In the genomic region with DNA sequence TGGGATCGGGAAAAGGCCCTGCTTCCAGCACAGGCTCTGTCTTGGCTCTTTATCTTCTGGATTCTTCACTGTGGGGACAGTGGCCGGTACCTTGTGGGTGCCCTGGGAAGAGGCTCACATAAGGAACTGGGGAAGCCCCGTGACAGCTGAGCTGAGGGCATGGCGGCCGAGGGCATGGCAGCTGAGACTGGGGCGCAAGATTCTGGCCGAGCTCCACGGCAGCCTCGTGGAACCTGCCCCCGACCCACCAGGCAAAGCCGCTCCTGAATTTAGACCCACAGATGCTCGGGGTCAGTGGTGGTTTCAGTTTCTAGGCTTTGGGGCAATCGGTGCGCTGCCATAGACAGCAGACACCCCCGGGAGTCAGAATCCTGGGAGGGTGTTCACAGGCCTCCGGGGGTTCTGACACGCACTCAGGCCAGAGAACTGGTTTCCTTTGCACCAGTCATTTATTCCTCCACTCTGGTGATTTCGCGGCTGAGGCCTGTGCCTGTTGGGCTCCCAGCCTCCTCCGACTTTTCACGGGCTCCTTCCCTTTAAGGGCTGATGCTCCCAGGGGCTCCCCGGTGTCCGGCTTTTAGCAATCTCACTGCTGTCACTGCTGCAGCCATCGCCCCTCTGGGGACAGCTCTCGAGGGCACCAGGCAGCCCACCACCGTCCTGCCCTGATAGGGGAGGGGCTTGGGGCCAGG, we compare ENCODE assay signal across 21 cellular contexts.
DNase-seq lines count a peak whose midpoint lies in the region; ATAC-seq and TF ChIP-seq lines count a peak whose summit lies in the region.
"Had no signal": no experiment of that assay in that cellular context is flagged by ENCODE, and none has a peak within 500 bp of the region (broad histone marks: within the 10 kb centered on the region; RNA-seq: fewer than 3 reads in every experiment).

No MANE protein-coding gene starts in this region.

- peak overlapping the region; percentile 86 for H3K18ac ChIP-seq in neuronal stem cell (ENCODE audit: low read length)

- peak overlapping the region; percentile 19 for H2BK15ac ChIP-seq in neuronal stem cell (ENCODE audit: low read length)

- H4K8ac ChIP-seq in neuronal stem cell (ENCODE audit: low read depth, low read length): no peak overlapping the region

- intact Hi-C loops in PC-9 (cut with micrococcal nuclease; ENCODE audit: unreplicated experiment) (no loop called here), Calu3 (cut with micrococcal nuclease; ENCODE audit: unreplicated experiment) (no loop called here)

- H3K9me3 ChIP-seq in PC-9 (ENCODE audit: insufficient read depth, low read depth) (no peaks in the 10 kb centered on the region), endodermal cell (ENCODE audit: control insufficient read depth, low read length) (no peaks in the 10 kb centered on the region), neuronal stem cell (replicated peaks in 1 of 2; ENCODE audit: control insufficient read depth in 2 of 2, insufficient read depth in 1 of 2, low read depth in 1 of 2, low read length in 2 of 2) (no peaks in the 10 kb centered on the region)
- H3K9me3 ChIP-seq: BE2C had no signal

- POLR2A ChIA-PET in PC-9 (lab: Charles Lee; ENCODE audit: unreplicated experiment): no interaction called here

- H3K4me1 ChIP-seq in PC-9 (replicated peaks; ENCODE audit: insufficient read depth) (no peaks in the 10 kb centered on the region), endodermal cell (ENCODE audit: control insufficient read depth, insufficient read depth, low read length) (no peaks in the 10 kb centered on the region), neuronal stem cell (ENCODE audit: control insufficient read depth in 2 of 2, insufficient read depth in 1 of 2, low read depth in 1 of 2, low read length in 2 of 2) (peaks cover 0 to 12% of the 10 kb centered on the region in 2 donors)
- H3K4me1 ChIP-seq: BE2C, BLaER1 had no signal

- no peaks in the 10 kb centered on the region for H3K79me2 ChIP-seq in PC-9 (ENCODE audit: low read depth)

- no peak overlapping the region for H2BK12ac ChIP-seq in neuronal stem cell (ENCODE audit: low read length)

- no peak overlapping the region for H3K27ac ChIP-seq in PC-9
- no peak overlapping the region for H3K27ac ChIP-seq in endodermal cell (ENCODE audit: low read depth, low read length)
- H3K27ac ChIP-seq in neuronal stem cell (replicated peaks; ENCODE audit: low read length): no peak overlapping the region
- H3K27ac ChIP-seq: BLaER1 had no signal

- H4K20me1 ChIP-seq in PC-9 (ENCODE audit: insufficient read depth): no peaks in the 10 kb centered on the region
- H4K20me1 ChIP-seq: BLaER1 had no signal

- H3K27me3 ChIP-seq in PC-9 (ENCODE audit: insufficient read depth, low read depth): peaks cover 65% of the 10 kb centered on the region
- H3K27me3 ChIP-seq in endodermal cell (ENCODE audit: control insufficient read depth, insufficient read depth, low read length, poor library complexity, severe bottlenecking): peaks cover 10% of the 10 kb centered on the region
- no peaks in the 10 kb centered on the region for H3K27me3 ChIP-seq in neuronal stem cell (ENCODE audit: control insufficient read depth in 3 of 3, insufficient read depth in 3 of 3, low read depth in 1 of 3, low read length in 3 of 3)
- H3K27me3 ChIP-seq: BE2C, BLaER1 had no signal

- H2AFZ ChIP-seq in PC-9 (no peak overlapping the region), neuronal stem cell (ENCODE audit: low read length) (no peak overlapping the region)

- H3K4me3 Mint-ChIP-seq in endodermal cell (no peak overlapping the region), Calu3 (ENCODE audit: low read depth, unreplicated experiment) (no peak overlapping the region)
- H3K4me3 Mint-ChIP-seq: CD14-positive monocyte; CD4-positive, alpha-beta memory T cell; CD4-positive, CD25-positive, alpha-beta regulatory T cell; CD8-positive, alpha-beta memory T cell had no signal

- H3K9me3 Mint-ChIP-seq in endodermal cell (no peaks in the 10 kb centered on the region), Calu3 (ENCODE audit: low read depth, unreplicated experiment) (peaks cover 5% of the 10 kb centered on the region)

- peak overlapping the region; percentile 42 for H2BK120ac ChIP-seq in neuronal stem cell (ENCODE audit: low read depth, low read length)

- H3K27me3 Mint-ChIP-seq in endodermal cell (ENCODE audit: insufficient read depth) (peaks cover 22% of the 10 kb centered on the region), Calu3 (ENCODE audit: unreplicated experiment) (peaks cover 28% of the 10 kb centered on the region)

- no peaks in the 10 kb centered on the region for H3K79me1 ChIP-seq in neuronal stem cell (ENCODE audit: low read depth, low read length)

- H3K23ac ChIP-seq in neuronal stem cell (ENCODE audit: low read depth, low read length, poor library complexity): no peak overlapping the region

- CTCF ChIA-PET in PC-9 (lab: Charles Lee) (no interaction called here), Calu3 (lab: Charles Lee) (no interaction called here)

- peak overlapping the region; percentile 94 for H2AK5ac ChIP-seq in neuronal stem cell (ENCODE audit: low read depth, low read length)

- no peaks in the 10 kb centered on the region for H3K4me1 Mint-ChIP-seq in endodermal cell
- H3K4me1 Mint-ChIP-seq in Calu3 (ENCODE audit: low read depth, unreplicated experiment): no peaks in the 10 kb centered on the region
- H3K4me1 Mint-ChIP-seq: CD14-positive monocyte; CD4-positive, alpha-beta memory T cell; CD4-positive, CD25-positive, alpha-beta regulatory T cell; CD8-positive, alpha-beta memory T cell had no signal

- H4K91ac ChIP-seq in neuronal stem cell (ENCODE audit: low read depth, low read length, poor library complexity): no peak overlapping the region

- no peak overlapping the region for H3K27ac Mint-ChIP-seq in endodermal cell
- H3K27ac Mint-ChIP-seq in Calu3 (ENCODE audit: unreplicated experiment): no peak overlapping the region
- H3K27ac Mint-ChIP-seq: CD14-positive monocyte; CD4-positive, alpha-beta memory T cell; CD4-positive, CD25-positive, alpha-beta regulatory T cell; CD8-positive, alpha-beta memory T cell had no signal

- TF ChIP-seq CTCF in PC-9 (conservative IDR thresholded peaks at IDR 0.05): no peak
- TF ChIP-seq CTCF in endodermal cell (conservative IDR thresholded peaks at IDR 0.05): no peak
- TF ChIP-seq CTCF in Calu3 (IDR thresholded peaks at IDR 0.05; ENCODE audit: unreplicated experiment): no peak

- no peak overlapping the region for H3K4me3 ChIP-seq in PC-9
- no peak overlapping the region for H3K4me3 ChIP-seq in endodermal cell (ENCODE audit: low read length)
- no peak overlapping the region for H3K4me3 ChIP-seq in neuronal stem cell (ENCODE audit: low read length in 2 of 2)
- H3K4me3 ChIP-seq: BLaER1, GM12878 had no signal

- H3K36me3 Mint-ChIP-seq in endodermal cell (ENCODE audit: low read depth): no peaks in the 10 kb centered on the region
- no peaks in the 10 kb centered on the region for H3K36me3 Mint-ChIP-seq in Calu3 (ENCODE audit: insufficient read depth, unreplicated experiment)
- H3K36me3 Mint-ChIP-seq: CD14-positive monocyte; CD4-positive, alpha-beta memory T cell; CD4-positive, CD25-positive, alpha-beta regulatory T cell; CD8-positive, alpha-beta memory T cell had no signal

- H2BK5ac ChIP-seq in neuronal stem cell (ENCODE audit: low read length): no peak overlapping the region

- H3K36me3 ChIP-seq in PC-9 (ENCODE audit: low read depth) (no peaks in the 10 kb centered on the region), endodermal cell (ENCODE audit: control insufficient read depth, insufficient read depth, low read length) (no peaks in the 10 kb centered on the region), neuronal stem cell (replicated peaks in 1 of 2; ENCODE audit: control insufficient read depth in 2 of 2, insufficient read depth in 2 of 2, low read length in 2 of 2) (no peaks in the 10 kb centered on the region)
- H3K36me3 ChIP-seq: BE2C, BLaER1 had no signal

- H3K4ac ChIP-seq in neuronal stem cell (ENCODE audit: low read length): peak overlapping the region; percentile 53

- H3K9ac ChIP-seq in endodermal cell (ENCODE audit: extremely low read depth, low read length, poor library complexity, severe bottlenecking) (no peak overlapping the region), neuronal stem cell (ENCODE audit: low read depth, low read length, poor library complexity) (peak overlapping the region; percentile 32)
- H3K9ac ChIP-seq: BLaER1 had no signal

- H3F3A ChIP-seq in PC-9 (ENCODE audit: insufficient read depth, low read depth): no peaks in the 10 kb centered on the region

- DNase-seq in PC-9: no peak
- peak; percentile 41 for DNase-seq in ecto neural progenitor cell (ENCODE audit: low spot score)
- DNase-seq in endodermal cell: peak; percentile 38
- DNase-seq in neuronal stem cell (ENCODE audit: low spot score): no peak
- DNase-seq in hepatic stellate cell (ENCODE audit: low spot score): no peak
- DNase-seq in GM03348 (ENCODE audit: low spot score): no peak
- no peak for DNase-seq in Calu3
- DNase-seq: 8988T; ACHN; BE2C; C1 segment of cervical spinal cord; CD4-positive, alpha-beta memory T cell; CD4-positive, CD25-positive, alpha-beta regulatory T cell; CD8-positive, alpha-beta memory T cell; COR-L47; DMS79 treated with DMSO at 0.1 percent for 48 hours; GF-D8 had no signal

- peak overlapping the region; percentile 20; the same call in 1 of the 2 replicates for H3K4me2 ChIP-seq in PC-9
- no peak overlapping the region for H3K4me2 ChIP-seq in neuronal stem cell (ENCODE audit: insufficient read depth, low read length, poor library complexity, severe bottlenecking)
- H3K4me2 ChIP-seq: BLaER1 had no signal

- no peak for ATAC-seq in GM21576 (IDR thresholded peaks at IDR 0.05; ENCODE audit: unreplicated experiment)
- ATAC-seq: GM12878 had no signal

- H3K14ac ChIP-seq in neuronal stem cell (ENCODE audit: low read length): no peak overlapping the region

- BruUV-seq in PC-9 (replicated peaks; lab: Mats Ljungman, UMichigan) (no TSS peak), Calu3 (replicated peaks; lab: Mats Ljungman, UMichigan) (no TSS peak)

- no peaks in the 10 kb centered on the region for H3K9me2 ChIP-seq in PC-9 (ENCODE audit: insufficient read depth)

- WGBS in endodermal cell (ENCODE audit: insufficient coverage in 1 of 2, insufficient read length in 1 of 2), 2 experiments: 93 to 94% methylated on average over 22 to 26 of the region's 26 CpGs
- no CpG with 5 or more reads among the region's 26 CpGs for whole genome bisulfite sequencing in neuronal stem cell (ENCODE audit: extremely low coverage in 2 of 2, insufficient read length in 2 of 2, insufficient replicate concordance in 1 of 2), 2 donors

Comparison
In these comparisons a context has a peak if more than half of its experiments do, and no peak if none do; other contexts are left out.
1. DNase-seq: peak in ecto neural progenitor cell (single experiment) and endodermal cell (single experiment); none in PC-9 (0 of 2), neuronal stem cell (single experiment), hepatic stellate cell (single experiment), GM03348 (single experiment) and Calu3 (single experiment).